Comparison of ENCODE assay signal across 17 cellular contexts in the genomic region with DNA sequence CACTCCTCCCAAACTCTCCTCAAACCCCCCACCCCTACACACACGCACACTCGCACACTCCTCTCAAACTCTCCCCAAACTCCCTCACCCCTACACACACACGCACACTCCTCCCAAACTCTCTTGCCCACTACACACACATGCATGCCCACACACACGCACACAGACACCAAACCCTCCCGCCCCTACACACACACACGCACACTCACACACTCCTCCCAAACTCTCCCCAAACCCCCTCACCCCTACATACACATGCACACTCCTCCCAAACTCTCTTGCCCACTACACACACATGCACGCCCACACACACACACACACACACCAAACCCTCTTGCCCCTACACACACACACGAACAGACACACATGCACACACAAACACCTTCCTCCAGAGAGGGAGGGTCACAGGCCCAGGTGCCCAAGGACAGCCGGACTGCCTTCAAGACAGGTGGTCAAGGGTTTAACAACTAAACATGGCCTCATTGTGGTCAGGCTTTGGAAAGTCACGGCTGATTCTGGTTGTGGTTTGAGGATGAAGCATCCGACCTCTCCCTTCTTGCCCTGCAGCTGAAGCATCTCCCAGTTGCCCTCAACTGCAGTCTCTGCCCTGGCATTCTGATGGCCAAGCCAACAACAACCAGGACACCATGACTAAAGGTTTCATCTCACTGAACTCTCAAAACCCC.
A peak's percentile ranks its signal among the peaks of the same experiment; 100 is the strongest.
DNase-seq lines count a peak whose midpoint lies in the region; ATAC-seq and TF ChIP-seq lines count a peak whose summit lies in the region.
"Had no signal": no experiment of that assay in that cellular context is flagged by ENCODE, and none has a peak within 500 bp of the region (broad histone marks: within the 10 kb centered on the region; RNA-seq: fewer than 3 reads in every experiment).

No MANE protein-coding gene starts in this region.

- H3K79me2 ChIP-seq in H9 (ENCODE audit: insufficient read depth, low read length) (no peaks in the 10 kb centered on the region), SK-N-SH (ENCODE audit: insufficient read depth) (no peaks in the 10 kb centered on the region)

- H2BK5ac ChIP-seq in H9 (ENCODE audit: insufficient read length, low read length): no peak overlapping the region

- POLR2A ChIA-PET in SK-N-SH (lab: Yijun Ruan, JAX): no interaction called here

- H3K4me3 ChIP-seq in SK-N-SH (ENCODE audit: low read depth in 2 of 2, low read length in 1 of 2): no peak overlapping the region
- no peak overlapping the region for H3K4me3 ChIP-seq in upper lobe of left lung

- H3K9ac ChIP-seq in H9 (ENCODE audit: extremely low read depth, insufficient read length, low read length) (no peak overlapping the region), SK-N-SH (no peak overlapping the region)

- peaks cover 5 to 7% of the 10 kb centered on the region in 2 experiments; a peak in 4 of 5 replicates for H3K9me3 Mint-ChIP-seq in H9
- no peaks in the 10 kb centered on the region for H3K9me3 Mint-ChIP-seq in activated CD8-positive, alpha-beta memory T cell treated with anti-CD3 and anti-CD28 coated beads, Interleukin-2, amount 10 ng/mL, durations not matched to agents 7 days and 5 days (ENCODE audit: low read depth)
- H3K9me3 Mint-ChIP-seq in stimulated activated memory B cell treated with anti-CD40 and anti-IgM and Interleukin-4, amounts not matched to agents 10 μg/mL and 1 μg/mL and 100 μg/mL, for 72 hours: peaks cover 8% of the 10 kb centered on the region

- H2BK15ac ChIP-seq in H9 (ENCODE audit: low read depth, low read length): no peak overlapping the region

- H3K4me3 Mint-ChIP-seq in H9: no peak overlapping the region
- H3K4me3 Mint-ChIP-seq in activated CD8-positive, alpha-beta memory T cell treated with anti-CD3 and anti-CD28 coated beads, Interleukin-2, amount 10 ng/mL, durations not matched to agents 7 days and 5 days: no peak overlapping the region
- H3K4me3 Mint-ChIP-seq in stimulated activated memory B cell treated with anti-CD40 and anti-IgM and Interleukin-4, amounts not matched to agents 10 μg/mL and 1 μg/mL and 100 μg/mL, for 72 hours: no peak overlapping the region

- H3K23me2 ChIP-seq in H9 (ENCODE audit: insufficient read length, low read depth, low read length, poor library complexity, severe bottlenecking): no peaks in the 10 kb centered on the region

- CTCF ChIA-PET in activated CD8-positive, alpha-beta memory T cell treated with anti-CD3 and anti-CD28 coated beads, Interleukin-2, amount 10 ng/mL, durations not matched to agents 7 days and 5 days (lab: Charles Lee): interaction anchor here (0.7 kb wide), 1 partner anchor 261 kb away, joined by 3 read pairs; no protein-coding TSS in a partner anchor
- CTCF ChIA-PET in SK-N-SH (lab: Yijun Ruan, JAX): no interaction called here

- H3K9me3 ChIP-seq in H9 (ENCODE audit: control insufficient read depth, low read depth, low read length) (no peaks in the 10 kb centered on the region), SK-N-SH (no peaks in the 10 kb centered on the region; the same call in 1 of the 2 replicates), upper lobe of left lung (no peaks in the 10 kb centered on the region)

- no peak for TF ChIP-seq RAD21 in SK-N-SH (IDR thresholded peaks at IDR 0.05; ENCODE audit: low read length)

- no peaks in the 10 kb centered on the region for H3K79me1 ChIP-seq in H9 (ENCODE audit: insufficient read depth, low read depth, low read length, poor library complexity, severe bottlenecking)

- no peak overlapping the region for H2BK12ac ChIP-seq in H9 (ENCODE audit: insufficient read length, low read depth, low read length)

- H3K56ac ChIP-seq in H9 (ENCODE audit: insufficient read length, low read depth, low read length): no peak overlapping the region

- no peak overlapping the region for H3K4ac ChIP-seq in H9 (ENCODE audit: low read depth, low read length)

- H3K27me3 ChIP-seq in H9 (ENCODE audit: insufficient read depth, low read length): 0 out of 2 replicates have a peak, but pooled peaks cover 2% of the 10 kb centered on the region
- H3K27me3 ChIP-seq in SK-N-SH (ENCODE audit: insufficient read depth): no peaks in the 10 kb centered on the region
- no peaks in the 10 kb centered on the region for H3K27me3 ChIP-seq in upper lobe of left lung

- H2AK5ac ChIP-seq in H9 (ENCODE audit: insufficient read length, low read length): no peak overlapping the region

- H3T11ph ChIP-seq in H9 (ENCODE audit: low read length): no peak overlapping the region

- WGBS in H9 (ENCODE audit: extremely low coverage, insufficient read length, low lambda C conversion rate): 100% methylated on average over 4 of the region's 11 CpGs
- 56% methylated on average over 11 of the region's 11 CpGs for WGBS in SK-N-SH (ENCODE audit: low lambda C conversion rate)
- 85 to 87% methylated on average over 11 of the region's 11 CpGs for WGBS in upper lobe of left lung, 2 donors

- H3K4me2 ChIP-seq in H9 (ENCODE audit: insufficient read depth, insufficient read length, low read length) (no peak overlapping the region), SK-N-SH (no peak overlapping the region)

- TF ChIP-seq CTCF in H9 (conservative IDR thresholded peaks at IDR 0.05) (no peak), SK-N-SH (IDR thresholded peaks at IDR 0.05) (no peak), upper lobe of left lung (IDR thresholded peaks at IDR 0.05) (no peak)

- H3K4me1 Mint-ChIP-seq in H9: peaks cover 13 to 18% of the 10 kb centered on the region in 2 experiments
- no peaks in the 10 kb centered on the region for H3K4me1 Mint-ChIP-seq in activated CD8-positive, alpha-beta memory T cell treated with anti-CD3 and anti-CD28 coated beads, Interleukin-2, amount 10 ng/mL, durations not matched to agents 7 days and 5 days
- H3K4me1 Mint-ChIP-seq in stimulated activated memory B cell treated with anti-CD40 and anti-IgM and Interleukin-4, amounts not matched to agents 10 μg/mL and 1 μg/mL and 100 μg/mL, for 72 hours: no peaks in the 10 kb centered on the region

- no peak overlapping the region for H4K5ac ChIP-seq in H9 (ENCODE audit: insufficient read length, low read depth, low read length)

- no peak overlapping the region for H3K14ac ChIP-seq in H9 (ENCODE audit: insufficient read depth, low read length)

- no peaks in the 10 kb centered on the region for H3F3A ChIP-seq in SK-N-SH (replicated peaks; ENCODE audit: insufficient read depth)

- H4K8ac ChIP-seq in H9 (replicated peaks; ENCODE audit: insufficient read length, low read depth, low read length): no peak overlapping the region

- H3K4me1 ChIP-seq in H9 (ENCODE audit: insufficient read depth, low read length) (no peaks in the 10 kb centered on the region), SK-N-SH (ENCODE audit: control insufficient read depth in 1 of 2, insufficient read depth in 2 of 2, low read depth in 1 of 2, low read length in 1 of 2) (no peaks in the 10 kb centered on the region), upper lobe of left lung (no peaks in the 10 kb centered on the region)

- TF ChIP-seq EP300 in SK-N-SH (IDR thresholded peaks at IDR 0.05; ENCODE audit: borderline replicate concordance in 1 of 2, low read depth in 1 of 2, low read length in 1 of 2) (no peak), upper lobe of left lung (IDR thresholded peaks at IDR 0.05) (no peak)

- no peak overlapping the region for H3K18ac ChIP-seq in H9 (ENCODE audit: insufficient read length, low read depth, low read length)

- no peak for ATAC-seq in activated CD8-positive, alpha-beta memory T cell treated with anti-CD3 and anti-CD28 coated beads, Interleukin-2, amount 10 ng/mL, durations not matched to agents 7 days and 5 days
- peak; percentile 5 for ATAC-seq in stimulated activated memory B cell treated with anti-CD40 and anti-IgM and Interleukin-4, amounts not matched to agents 10 μg/mL and 1 μg/mL and 100 μg/mL, for 72 hours
- ATAC-seq in HG02571 (IDR thresholded peaks at IDR 0.05; ENCODE audit: unreplicated experiment) (no peak), upper lobe of left lung (ENCODE audit: low FRiP score in 2 of 2) (no peak)

- TF ChIP-seq POLR2A in upper lobe of left lung (IDR thresholded peaks at IDR 0.05): no peak

- H3K9me2 ChIP-seq in SK-N-SH: no peaks in the 10 kb centered on the region

- H4K91ac ChIP-seq in H9 (ENCODE audit: insufficient read length, low read depth, low read length): no peak overlapping the region

- H3K36me3 Mint-ChIP-seq in H9 (ENCODE audit: insufficient read depth in 1 of 3, low read depth in 3 of 3): peaks cover 0 to 7% (median 0%) of the 10 kb centered on the region in 3 experiments; a peak in 1 of 7 replicates
- no peaks in the 10 kb centered on the region for H3K36me3 Mint-ChIP-seq in activated CD8-positive, alpha-beta memory T cell treated with anti-CD3 and anti-CD28 coated beads, Interleukin-2, amount 10 ng/mL, durations not matched to agents 7 days and 5 days
- no peaks in the 10 kb centered on the region for H3K36me3 Mint-ChIP-seq in stimulated activated memory B cell treated with anti-CD40 and anti-IgM and Interleukin-4, amounts not matched to agents 10 μg/mL and 1 μg/mL and 100 μg/mL, for 72 hours

- H3K27ac Mint-ChIP-seq in H9: no peak overlapping the region
- no peak overlapping the region for H3K27ac Mint-ChIP-seq in activated CD8-positive, alpha-beta memory T cell treated with anti-CD3 and anti-CD28 coated beads, Interleukin-2, amount 10 ng/mL, durations not matched to agents 7 days and 5 days
- H3K27ac Mint-ChIP-seq in stimulated activated memory B cell treated with anti-CD40 and anti-IgM and Interleukin-4, amounts not matched to agents 10 μg/mL and 1 μg/mL and 100 μg/mL, for 72 hours: no peak overlapping the region

- no peak overlapping the region for H3K23ac ChIP-seq in H9 (ENCODE audit: insufficient read length, low read depth, low read length)

- no peaks in the 10 kb centered on the region for H3K36me3 ChIP-seq in SK-N-SH (replicated peaks in 1 of 2; ENCODE audit: control insufficient read depth in 1 of 2, insufficient read depth in 2 of 2, low read length in 1 of 2)
- no peaks in the 10 kb centered on the region for H3K36me3 ChIP-seq in upper lobe of left lung

- no peaks in the 10 kb centered on the region for H4K20me1 ChIP-seq in H9 (ENCODE audit: control insufficient read depth, insufficient read depth, insufficient read length)
- H4K20me1 ChIP-seq in SK-N-SH (ENCODE audit: insufficient read depth): no peaks in the 10 kb centered on the region

- DNase-seq in H9: peak; percentile 15
- peak; percentile 15 for DNase-seq in activated CD8-positive, alpha-beta memory T cell treated with anti-CD3 and anti-CD28 coated beads, Interleukin-2, amount 10 ng/mL, durations not matched to agents 7 days and 5 days
- peak; percentile 51 for DNase-seq in mesenteric fat pad (ENCODE audit: low spot score)
- no peak for DNase-seq in SK-N-SH
- DNase-seq in upper lobe of left lung: no peak
- DNase-seq: DMS79, HCEC 1CT, KG1, NCI-H1105 treated with DMSO at 0.1 percent for 48 hours, NCI-H1694 treated with DMSO at 0.1 percent for 48 hours, NCI-H510A, NCI-H748 treated with DMSO at 0.1 percent for 48 hours, OCI-M1, SIG-M5 had no signal

- H2BK120ac ChIP-seq in H9 (ENCODE audit: low read depth, low read length, poor library complexity, severe bottlenecking): no peak overlapping the region

- H2AFZ ChIP-seq in H9 (ENCODE audit: low read length): no peak overlapping the region
- H2AFZ ChIP-seq in SK-N-SH (ENCODE audit: low read depth): no peak overlapping the region

- H3K27me3 Mint-ChIP-seq in H9 (ENCODE audit: low read depth): peaks cover 40% of the 10 kb centered on the region
- H3K27me3 Mint-ChIP-seq in activated CD8-positive, alpha-beta memory T cell treated with anti-CD3 and anti-CD28 coated beads, Interleukin-2, amount 10 ng/mL, durations not matched to agents 7 days and 5 days: peaks cover 7% of the 10 kb centered on the region
- H3K27me3 Mint-ChIP-seq in stimulated activated memory B cell treated with anti-CD40 and anti-IgM and Interleukin-4, amounts not matched to agents 10 μg/mL and 1 μg/mL and 100 μg/mL, for 72 hours: peaks cover 14% of the 10 kb centered on the region

- H3K27ac ChIP-seq in H9 (ENCODE audit: insufficient read length, low read depth, low read length): no peak overlapping the region
- no peak overlapping the region for H3K27ac ChIP-seq in SK-N-SH (ENCODE audit: low read depth in 2 of 2, low read length in 1 of 2)
- no peak overlapping the region for H3K27ac ChIP-seq in upper lobe of left lung
- H3K27ac ChIP-seq: C4-2B had no signal

- no peak overlapping the region for H2BK20ac ChIP-seq in H9 (ENCODE audit: low read depth, low read length, poor library complexity, severe bottlenecking)

Comparison
In these comparisons a context has a peak if more than half of its experiments do, and no peak if none do; other contexts are left out.
1. DNase-seq: peak in H9 (single experiment), activated CD8-positive, alpha-beta memory T cell treated with anti-CD3 and anti-CD28 coated beads, Interleukin-2, amount 10 ng/mL, durations not matched to agents 7 days and 5 days (single experiment) and mesenteric fat pad (single experiment); none in SK-N-SH (single experiment) and upper lobe of left lung (0 of 2).